Comparison of ENCODE assay signal across 8 cellular contexts in genomic region chr21:33266050-33266783, GRCh38. TPM values are rescaled to one million over a fixed set of nuclear protein-coding genes. Genes with fewer than 3 reads are reported as not detected.
DNase-seq lines count a peak whose midpoint lies in the region; ATAC-seq and TF ChIP-seq lines count a peak whose summit lies in the region.

Gene IL10RB (plus strand): TSS chr21:33266367. CDS start chr21:33266466, 99 bp downstream.

- no peak for TF ChIP-seq CTCF in right lobe of liver (IDR thresholded peaks at IDR 0.05)

- H3K9me3 ChIP-seq in right lobe of liver, result no peaks in the 10 kb centered on the region

- H3K4me3 ChIP-seq in right lobe of liver, result peak within 1 kb of the TSS; percentile 84 to 88 (median 87)

- peaks cover 0 to 32% (median 10%) of the 10 kb centered on the region in 4 donors for H3K4me1 ChIP-seq in right lobe of liver

- peak; percentile 35 for ATAC-seq in HG03196 (IDR thresholded peaks at IDR 0.05; ENCODE audit: unreplicated experiment)
- ATAC-seq in right lobe of liver, result peak; percentile 80 to 92 (median 86)

- H3K27me3 ChIP-seq in right lobe of liver, result no peaks in the 10 kb centered on the region

- H3K27ac ChIP-seq in right lobe of liver, result peak within 1 kb of the TSS; percentile 80 to 90 (median 81)

- peak; percentile 53 for TF ChIP-seq POLR2A in right lobe of liver (IDR thresholded peaks at IDR 0.05)

- peaks cover 0 to 8% (median 4%) of the 10 kb centered on the region in 4 donors for H3K36me3 ChIP-seq in right lobe of liver

- WGBS in right lobe of liver (ENCODE audit: insufficient coverage, low coverage, low lambda C conversion rate, missing lambda C conversion rate), result 6% methylated on average over 16 of the region's 60 CpGs

- peak; percentile 68 for DNase-seq in NK-92 treated with Interleukin-12 subunit alpha and Interleukin-12 subunit beta, amount 100 ng/mL, for 24 hours (lab: John Stamatoyannopoulos, UW)
- DNase-seq in NK-92 (lab: John Stamatoyannopoulos, UW; ENCODE audit: unreplicated experiment), result no peak
- peak; percentile 45 for DNase-seq in NCI-H748 treated with DMSO at 0.1 percent for 48 hours (lab: John Stamatoyannopoulos, UW)
- peak; percentile 60 to 63 for DNase-seq in activated CD4-positive, alpha-beta T cell treated with anti-CD3 and anti-CD28 coated beads, Interleukin-2, amount 50 U/mL, for 4 hours
- DNase-seq in dermis blood vessel endothelial cell, result peak; percentile 63
- DNase-seq in right lobe of liver, result peak; percentile 83 to 88 (median 87)
- peak; percentile 70 for DNase-seq in stimulated activated CD4-positive, alpha-beta T cell treated with anti-CD3 and anti-CD28 coated beads, Interleukin-4, amount 100 ng/mL, for 24 hours

- intact Hi-C loops in right lobe of liver (cut with DNase I), result loop anchor here in 1 of 2 donors (10.0 kb wide), 1 partner anchor 61 kb away; no protein-coding TSS in a partner anchor

RNA-seq across cellular contexts. Expression of gene IL10RB, which starts in this region (rescaled TPM):
- total RNA-seq in dermis blood vessel endothelial cell, result 55.0 and 55.5 TPM in 2 replicates
- 10 to 100 TPM; 10.5 to 24.2 (median 20.3) TPM for total RNA-seq in right lobe of liver
